2 cellular contexts compared by ENCODE assay signal in the genomic region with DNA sequence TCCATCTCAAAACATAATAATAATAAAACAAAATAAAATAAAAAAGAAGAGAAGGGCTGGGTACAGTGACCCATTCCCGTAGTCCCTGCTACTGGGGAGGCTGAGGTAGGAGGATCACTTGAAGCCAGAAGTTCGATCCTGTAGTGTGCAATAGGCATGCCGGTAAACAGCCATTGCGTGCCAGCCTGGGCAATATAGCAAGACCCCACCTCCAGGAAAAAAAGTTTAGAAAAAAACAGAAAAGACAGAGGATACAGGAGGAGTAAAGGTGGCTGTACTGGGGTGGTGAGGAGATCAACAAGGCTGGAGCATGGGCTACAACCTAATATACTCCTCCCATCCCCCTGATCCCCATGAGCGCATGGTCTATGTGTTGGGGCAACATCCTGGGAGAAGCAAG.
TF ChIP-seq lines count a peak whose summit lies in the region.

No MANE protein-coding gene starts in this region.

TF ChIP-seq in HepG2, 621 proteins besides CTCF, POLR2A, EP300 and RAD21:
- TF ChIP-seq ZNF121 (CRISPR knock-in tag; IDR thresholded peaks at IDR 0.05) (peak; percentile 45), SMAD9 (CRISPR knock-in tag; IDR thresholded peaks at IDR 0.05) (no peak)

TF ChIP-seq in K562, 482 proteins besides CTCF, POLR2A, EP300 and RAD21:
- TF ChIP-seq POLR2AphosphoS5 (IDR thresholded peaks at IDR 0.05; ENCODE audit: control insufficient read depth, insufficient read depth, low read depth, low read length) (no peak), RBM25 (IDR thresholded peaks at IDR 0.05; ENCODE audit: low read depth, low read length, severe bottlenecking) (peak; percentile 23), ZNF830 (CRISPR knock-in tag; IDR thresholded peaks at IDR 0.05) (no peak), NCOA2 (IDR thresholded peaks at IDR 0.05; ENCODE audit: partially characterized antibody in 2 of 2) (no peak), ZNF121 (CRISPR knock-in tag; conservative IDR thresholded peaks at IDR 0.05) (peak; percentile 60), ZNF436 (CRISPR knock-in tag; IDR thresholded peaks at IDR 0.05) (no peak)
